ENCODE assay signal across 8 cellular contexts in genomic region chr2:55961318-55961911, GRCh38. TPM values are rescaled to one million over a fixed set of nuclear protein-coding genes. Genes with fewer than 3 reads are reported as not detected.
DNase-seq lines count a peak whose midpoint lies in the region; ATAC-seq, FAIRE-seq and TF ChIP-seq lines count a peak whose summit lies in the region.

No MANE protein-coding gene starts in this region.

- no TSS peak for BruUV-seq in HepG2 (replicated peaks; lab: Mats Ljungman, UMichigan)

- no peaks in the 10 kb centered on the region for H3K9me3 ChIP-seq in HepG2 (ENCODE audit: low read length)

- TF ChIP-seq CTCF in GM23338 (conservative IDR thresholded peaks at IDR 0.05; ENCODE audit: low read depth in 2 of 2) (peak; percentile 79 to 84), HepG2 (CRISPR knock-in tag; IDR thresholded peaks at IDR 0.05) (peak; percentile 68)

- H3K4me1 ChIP-seq in GM23338 (ENCODE audit: insufficient read depth) (no peaks in the 10 kb centered on the region), HepG2 (ENCODE audit: insufficient read depth, low read length) (no peaks in the 10 kb centered on the region)

- H4K20me1 ChIP-seq in GM23338 (replicated peaks; ENCODE audit: insufficient read depth): no peaks in the 10 kb centered on the region
- no peaks in the 10 kb centered on the region for H4K20me1 ChIP-seq in HepG2 (ENCODE audit: insufficient read depth, low read length)

- H3K9ac ChIP-seq in HepG2 (ENCODE audit: insufficient read depth, low read depth, low read length): no peak overlapping the region

- ATAC-seq in GM23338: peak; percentile 76
- peak; percentile 76 for ATAC-seq in HepG2

- no peaks in the 10 kb centered on the region for H3K27me3 ChIP-seq in GM23338 (ENCODE audit: insufficient read depth)
- H3K27me3 ChIP-seq in HepG2 (ENCODE audit: control insufficient read depth in 1 of 2, insufficient read depth in 2 of 2, low read length in 2 of 2): no peaks in the 10 kb centered on the region; a peak in 1 of 5 replicates

- no peak overlapping the region for H2AFZ ChIP-seq in GM23338
- H2AFZ ChIP-seq in HepG2 (ENCODE audit: low read length): no peak overlapping the region

- WGBS in HepG2 (ENCODE audit: low lambda C conversion rate): 4% methylated on average over 3 of the region's 3 CpGs

- H3K4me2 ChIP-seq in GM23338 (no peak overlapping the region), HepG2 (ENCODE audit: low read depth, low read length) (no peak overlapping the region)

- CTCF ChIA-PET in HepG2 (lab: Yijun Ruan, JAX; ENCODE audit: low intra/inter-chr PET ratio, low total read pairs): interaction anchor here (1.2 to 3.6 kb wide), 3 partner anchors 189 to 243 kb away, joined by 4 to 38 read pairs (median 13); no protein-coding TSS in a partner anchor

- H3K79me2 ChIP-seq in GM23338 (replicated peaks; ENCODE audit: insufficient read depth) (no peaks in the 10 kb centered on the region), HepG2 (ENCODE audit: insufficient read depth, low read length) (no peaks in the 10 kb centered on the region)

- in situ Hi-C loops in HepG2 (cut with HindIII; ENCODE audit: extremely low pct_ligation_motif_present, low pct_unique_long_range_greater_than_20kb): loop anchor here (5.0 kb wide), 1 partner anchor 194 kb away; no protein-coding TSS in a partner anchor

- FAIRE-seq in HepG2 (lab: Jason Lieb, UNC): peak; percentile 63

- no peaks in the 10 kb centered on the region for H3K27me3 Mint-ChIP-seq in GM23338 (ENCODE audit: insufficient read depth, low read depth, poor library complexity)
- no peaks in the 10 kb centered on the region for H3K27me3 Mint-ChIP-seq in activated T-cell treated with anti-CD3 and anti-CD28 coated beads, Interleukin-2, amount 50 U/mL, for 24 hours

- intact Hi-C loops in HepG2 (cut with micrococcal nuclease; ENCODE audit: unreplicated experiment): loop anchor here (1.0 kb wide), 2 partner anchors 190 to 243 kb away; no protein-coding TSS in a partner anchor

- POLR2A ChIA-PET in HepG2 (lab: Yijun Ruan, JAX): no interaction called here

- no peaks in the 10 kb centered on the region for H3K4me1 Mint-ChIP-seq in GM23338
- no peaks in the 10 kb centered on the region for H3K4me1 Mint-ChIP-seq in activated T-cell treated with anti-CD3 and anti-CD28 coated beads, Interleukin-2, amount 50 U/mL, for 24 hours (ENCODE audit: low read depth)

- H3K36me3 Mint-ChIP-seq in GM23338 (ENCODE audit: low read depth): no peaks in the 10 kb centered on the region
- no peaks in the 10 kb centered on the region for H3K36me3 Mint-ChIP-seq in activated T-cell treated with anti-CD3 and anti-CD28 coated beads, Interleukin-2, amount 50 U/mL, for 24 hours (ENCODE audit: low read depth)

- no peak overlapping the region for H3K27ac Mint-ChIP-seq in GM23338
- no peak overlapping the region for H3K27ac Mint-ChIP-seq in activated T-cell treated with anti-CD3 and anti-CD28 coated beads, Interleukin-2, amount 50 U/mL, for 24 hours

- TF ChIP-seq EP300 in HepG2 (IDR thresholded peaks at IDR 0.05; ENCODE audit: low read depth in 2 of 2, low read length in 2 of 2) (no peak), HepG2 (CRISPR knock-in tag; IDR thresholded peaks at IDR 0.05; ENCODE audit: borderline replicate concordance) (no peak)

- no peaks in the 10 kb centered on the region for H3K36me3 ChIP-seq in GM23338 (ENCODE audit: insufficient read depth)
- H3K36me3 ChIP-seq in HepG2 (replicated peaks in 1 of 2; ENCODE audit: control insufficient read depth in 1 of 2, insufficient read depth in 2 of 2, low read length in 2 of 2): no peaks in the 10 kb centered on the region

- H3K27ac ChIP-seq in GM23338 (ENCODE audit: low read depth): no peak overlapping the region
- no peak overlapping the region for H3K27ac ChIP-seq in HepG2 (ENCODE audit: extremely low read length, insufficient read depth, low read length)

- peak; percentile 27 for DNase-seq in DMS 273 treated with DMSO at 0.1 percent for 48 hours (lab: John Stamatoyannopoulos, UW)
- DNase-seq in GM23338 (ENCODE audit: low spot score): peak; percentile 74
- peak; percentile 13 for DNase-seq in NCI-H345 treated with DMSO at 0.1 percent for 48 hours (lab: John Stamatoyannopoulos, UW; ENCODE audit: unreplicated experiment)
- peak; percentile 5 for DNase-seq in brain pericyte (ENCODE audit: low read depth, low spot score)
- peak; percentile 44 for DNase-seq in HepG2 (ENCODE audit: low spot score)
- DNase-seq in middle frontal gyrus (ENCODE audit: extremely low spot score, low spot score): no peak
- no peak for DNase-seq in activated T-cell treated with anti-CD3 and anti-CD28 coated beads, Interleukin-2, amount 50 U/mL, for 24 hours
- no peak for DNase-seq in activated CD8-positive, alpha-beta memory T cell treated with anti-CD3 and anti-CD28 coated beads for 24 hours

- H3K9me3 Mint-ChIP-seq in GM23338: no peaks in the 10 kb centered on the region
- H3K9me3 Mint-ChIP-seq in activated T-cell treated with anti-CD3 and anti-CD28 coated beads, Interleukin-2, amount 50 U/mL, for 24 hours: no peaks in the 10 kb centered on the region

- no peak overlapping the region for H3K4me3 Mint-ChIP-seq in GM23338
- no peak overlapping the region for H3K4me3 Mint-ChIP-seq in activated T-cell treated with anti-CD3 and anti-CD28 coated beads, Interleukin-2, amount 50 U/mL, for 24 hours

- no peaks in the 10 kb centered on the region for H3K9me2 ChIP-seq in GM23338 (ENCODE audit: insufficient read depth)

- 0 out of 2 replicates have a peak, but pooled peaks have one; percentile 38 for TF ChIP-seq RAD21 in HepG2 (CRISPR knock-in tag; IDR thresholded peaks at IDR 0.05)

- TF ChIP-seq POLR2A in HepG2 (IDR thresholded peaks at IDR 0.05; ENCODE audit: insufficient read depth in 1 of 2, low read depth in 2 of 2, low read length in 2 of 2): no peak

- H3F3A ChIP-seq in GM23338 (replicated peaks; ENCODE audit: low read depth): no peaks in the 10 kb centered on the region

- H3K4me3 ChIP-seq in GM23338 (no peak overlapping the region), HepG2 (replicated peaks in 1 of 3; ENCODE audit: insufficient read depth in 1 of 3, low read depth in 2 of 3, low read length in 3 of 3) (no peak overlapping the region)

TF ChIP-seq in GM23338, 12 proteins besides CTCF, POLR2A, EP300 and RAD21 (continues in another document):
- TF ChIP-seq POLR2AphosphoS5 (IDR thresholded peaks at IDR 0.05; ENCODE audit: low read depth): no peak
- no peak for TF ChIP-seq EZH2phosphoT487 (IDR thresholded peaks at IDR 0.05; ENCODE audit: unreplicated experiment)

TF ChIP-seq in HepG2, 621 proteins besides CTCF, POLR2A, EP300 and RAD21:
- TF ChIP-seq ZNF24 (IDR thresholded peaks at IDR 0.05) (no peak), SMC3 (IDR thresholded peaks at IDR 0.05; ENCODE audit: low read length) (peak; percentile 81), KDM5A (IDR thresholded peaks at IDR 0.05; ENCODE audit: borderline replicate concordance, low read length) (no peak), ZNF761 (CRISPR knock-in tag; conservative IDR thresholded peaks at IDR 0.05) (no peak), ZNF788 (CRISPR knock-in tag; IDR thresholded peaks at IDR 0.05; ENCODE audit: borderline replicate concordance) (no peak), ZNF597 (CRISPR knock-in tag; IDR thresholded peaks at IDR 0.05) (no peak), ZSCAN29 (CRISPR knock-in tag; conservative IDR thresholded peaks at IDR 0.05) (no peak), FOXA1 (IDR thresholded peaks at IDR 0.05) (no peak), FOXA1 (CRISPR knock-in tag; IDR thresholded peaks at IDR 0.05) (no peak), MIER2 (CRISPR knock-in tag; IDR thresholded peaks at IDR 0.05) (no peak), STAG1 (CRISPR knock-in tag; IDR thresholded peaks at IDR 0.05) (peak; percentile 77)

RNA-seq across cellular contexts. Expression of gene EFEMP1, which starts 37.8 kb away (rescaled TPM):
- total RNA-seq in GM23338 (2014; rRNA removed; shearing (Covaris generic)): 20.2 and 22.5 TPM in 2 replicates
- 9.1 and 12.6 TPM in 2 replicates for polyA plus RNA-seq in GM23338 (2016; fragmentation: Nextera tagmentation; extraction: Ambion mirVana)
- not detected in 2 replicates for total RNA-seq in HepG2 (2016; rRNA removed; fragmentation: Illumina TruSeq; extraction: Trizol)
- total RNA-seq in HepG2 (2016; cell fraction: cytosol; rRNA removed; fragmentation: Illumina TruSeq; extraction: Trizol; ENCODE audit: low read depth): not detected in 2 replicates
- not detected in 2 replicates for total RNA-seq in HepG2 (2016; cell fraction: insoluble cytoplasmic fraction; rRNA removed; fragmentation: Illumina TruSeq; extraction: Trizol)
- not detected in 2 replicates for total RNA-seq in HepG2 (2016; cell fraction: membrane; rRNA removed; fragmentation: Illumina TruSeq; extraction: Trizol)
- not detected in 2 replicates for total RNA-seq in HepG2 (2016; cell fraction: nucleus; rRNA removed; fragmentation: Illumina TruSeq; extraction: Trizol)
- polyA plus RNA-seq in HepG2 (2011; rRNA removed): not detected in 2 replicates
- polyA plus RNA-seq in HepG2 (2011; cell fraction: cytosol; rRNA removed): not detected in 2 replicates
- 0.07 TPM in 1 of 2 replicates, not detected in the other for polyA plus RNA-seq in HepG2 (2011; cell fraction: nucleus; rRNA removed)
- polyA plus RNA-seq in HepG2 (2012): not detected in 2 replicates
- polyA plus RNA-seq in HepG2 (2016; cell fraction: cytosol; fragmentation: Illumina TruSeq; extraction: Trizol; ENCODE audit: low read depth): not detected in 2 replicates
- polyA plus RNA-seq in HepG2 (2016; cell fraction: insoluble cytoplasmic fraction; fragmentation: Illumina TruSeq; extraction: Trizol; ENCODE audit: low read depth): not detected in 2 replicates
- polyA plus RNA-seq in HepG2 (2016; cell fraction: membrane; fragmentation: Illumina TruSeq; extraction: Trizol; ENCODE audit: low read depth): not detected in 2 replicates
- polyA plus RNA-seq in HepG2 (2016; cell fraction: nucleus; fragmentation: Illumina TruSeq; extraction: Trizol; ENCODE audit: insufficient read depth, low read depth): not detected in 2 replicates
- polyA minus RNA-seq in HepG2 (2011; rRNA and poly(A)+ RNA removed; ENCODE audit: low replicate concordance): 124 TPM in 1 of 2 replicates, not detected in the other
- 1.6 TPM in 1 of 2 replicates, not detected in the other for polyA minus RNA-seq in HepG2 (2011; cell fraction: cytosol; rRNA and poly(A)+ RNA removed)
- 0.62 and 0.64 TPM in 2 replicates for polyA minus RNA-seq in HepG2 (2011; cell fraction: nucleus; rRNA and poly(A)+ RNA removed)

Comparison
In these comparisons a context has a peak if more than half of its experiments do, and no peak if none do; other contexts are left out.
1. DNase-seq: peak in DMS 273 treated with DMSO at 0.1 percent for 48 hours (single experiment), GM23338 (single experiment), NCI-H345 treated with DMSO at 0.1 percent for 48 hours (single experiment), brain pericyte (single experiment) and HepG2 (single experiment); none in middle frontal gyrus (single experiment), activated T-cell treated with anti-CD3 and anti-CD28 coated beads, Interleukin-2, amount 50 U/mL, for 24 hours (single experiment) and activated CD8-positive, alpha-beta memory T cell treated with anti-CD3 and anti-CD28 coated beads for 24 hours (single experiment).
2. RNA of gene EFEMP1, which starts 37.8 kb away (total RNA-seq): 20.2 to 22.5 TPM in GM23338; not detected in HepG2; every median in the first group is over 10 times any median in the second.